25 cellular contexts compared by ENCODE assay signal in the genomic region with DNA sequence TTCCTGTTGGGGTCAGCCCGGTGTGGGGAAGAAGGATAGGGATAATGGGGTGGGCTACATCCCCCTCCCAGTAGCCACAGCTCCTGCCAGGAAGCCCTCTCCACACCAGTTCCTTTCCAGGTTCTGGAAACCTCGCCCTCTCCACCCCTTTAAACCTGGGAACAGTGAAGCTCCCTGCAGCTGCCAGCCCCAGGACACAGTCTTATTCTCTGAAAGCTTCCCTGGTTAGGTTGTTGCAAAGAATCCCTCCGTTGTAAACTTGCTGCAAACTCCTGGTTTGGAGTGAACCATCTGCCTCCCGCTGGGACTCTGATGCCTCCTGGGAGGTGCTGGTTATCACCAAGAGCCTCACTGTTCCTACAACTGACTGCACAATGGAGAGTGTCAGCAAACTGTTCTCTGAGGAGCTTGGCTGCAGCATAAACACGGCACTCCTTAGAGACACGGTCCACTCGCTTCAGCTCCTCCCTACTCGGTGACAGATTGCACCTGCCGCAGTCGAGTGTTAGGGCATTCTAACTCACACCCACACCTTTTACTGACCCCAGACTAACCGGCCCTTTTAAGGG.
DNase-seq lines count a peak whose midpoint lies in the region; ATAC-seq and TF ChIP-seq lines count a peak whose summit lies in the region.
"Had no signal": no experiment of that assay in that cellular context is flagged by ENCODE, and none has a peak within 500 bp of the region (broad histone marks: within the 10 kb centered on the region; RNA-seq: fewer than 3 reads in every experiment).

No MANE protein-coding gene starts in this region.

- H3K27me3 ChIP-seq in neuronal stem cell (ENCODE audit: control insufficient read depth in 3 of 3, insufficient read depth in 3 of 3, low read depth in 1 of 3, low read length in 3 of 3): no peaks in the 10 kb centered on the region
- no peaks in the 10 kb centered on the region for H3K27me3 ChIP-seq in right atrium auricular region
- H3K27me3 ChIP-seq: ascending aorta, tibial nerve had no signal

- H2BK15ac ChIP-seq in neuronal stem cell (ENCODE audit: low read length): no peak overlapping the region

- H3K36me3 ChIP-seq in neuronal stem cell (replicated peaks in 1 of 2; ENCODE audit: control insufficient read depth in 2 of 2, insufficient read depth in 2 of 2, low read length in 2 of 2) (no peaks in the 10 kb centered on the region), right atrium auricular region (no peaks in the 10 kb centered on the region)
- H3K36me3 ChIP-seq: ascending aorta, HAP-1, prostate gland, tibial nerve had no signal

- H3K4me2 ChIP-seq in neuronal stem cell (ENCODE audit: insufficient read depth, low read length, poor library complexity, severe bottlenecking): no peak overlapping the region

- ATAC-seq in esophagus mucosa: peak; percentile 73
- ATAC-seq: activated CD8-positive, alpha-beta T cell treated with anti-CD3 and anti-CD28 coated beads for 36 hours; Panc1; stimulated activated naive CD8-positive, alpha-beta T cell treated with anti-CD3 and anti-CD28 coated beads, Interleukin-15, Interleukin-2, amounts not matched to agents 100 U/mL and 50 U/mL, for 24 hours had no signal

- no CpG with 5 or more reads among the region's 11 CpGs for WGBS in neuronal stem cell (ENCODE audit: extremely low coverage in 2 of 2, insufficient read length in 2 of 2, insufficient replicate concordance in 1 of 2), 2 donors

- no peak overlapping the region for H3K14ac ChIP-seq in neuronal stem cell (ENCODE audit: low read length)

- H4K91ac ChIP-seq in neuronal stem cell (ENCODE audit: low read depth, low read length, poor library complexity): no peak overlapping the region

- TF ChIP-seq CTCF in right atrium auricular region (IDR thresholded peaks at IDR 0.05): no peak

- peak; percentile 12 for DNase-seq in DMS53 treated with DMSO at 0.1 percent for 48 hours (lab: John Stamatoyannopoulos, UW; ENCODE audit: unreplicated experiment)
- DNase-seq in NCI-H187 treated with DMSO at 0.1 percent for 48 hours (lab: John Stamatoyannopoulos, UW): peak; percentile 53
- no peak for DNase-seq in neuronal stem cell (ENCODE audit: low spot score)
- DNase-seq in anterior cingulate cortex (lab: John Stamatoyannopoulos, UW): no peak
- DNase-seq in activated CD4-positive, CD25-positive, alpha-beta regulatory T cell (lab: John Stamatoyannopoulos, UW): no peak
- DNase-seq in right atrium auricular region (ENCODE audit: low spot score): no peak
- no peak for DNase-seq in stimulated activated CD4-positive, alpha-beta T cell treated with anti-CD3 and anti-CD28 coated beads, Interleukin-4, amount 100 ng/mL, for 24 hours
- DNase-seq: activated CD8-positive, alpha-beta T cell treated with anti-CD3 and anti-CD28 coated beads for 36 hours; activated naive CD4-positive, alpha-beta T cell treated with anti-CD3 and anti-CD28 coated beads, Interleukin-2, amount 50 U/mL, for 16 hours; activated T-cell treated with anti-CD3 and anti-CD28 coated beads, Interleukin-2, amount 50 U/mL, for 48 hours; CD4-positive, alpha-beta T cell; cerebellar nuclear complex; DND-41; erythroblast; KG1; kidney glomerular epithelial cell; NCI-H1694 treated with DMSO at 0.1 percent for 48 hours; stimulated activated naive CD8-positive, alpha-beta T cell treated with anti-CD3 and anti-CD28 coated beads, Interleukin-15, Interleukin-2, amounts not matched to agents 100 U/mL and 50 U/mL, for 24 hours had no signal

- peaks cover 0 to 11% of the 10 kb centered on the region in 2 donors for H3K4me1 ChIP-seq in neuronal stem cell (ENCODE audit: control insufficient read depth in 2 of 2, insufficient read depth in 1 of 2, low read depth in 1 of 2, low read length in 2 of 2)
- no peaks in the 10 kb centered on the region for H3K4me1 ChIP-seq in right atrium auricular region
- H3K4me1 ChIP-seq: ascending aorta, HAP-1, prostate gland, tibial nerve had no signal

- no peaks in the 10 kb centered on the region for H3K79me1 ChIP-seq in neuronal stem cell (ENCODE audit: low read depth, low read length)

- no peak overlapping the region for H3K27ac ChIP-seq in neuronal stem cell (replicated peaks; ENCODE audit: low read length)
- no peak overlapping the region for H3K27ac ChIP-seq in right atrium auricular region
- H3K27ac ChIP-seq: ascending aorta, prostate gland, SK-N-MC, tibial nerve had no signal

- no peak overlapping the region for H4K8ac ChIP-seq in neuronal stem cell (ENCODE audit: low read depth, low read length)

- H3K18ac ChIP-seq in neuronal stem cell (ENCODE audit: low read length): peak overlapping the region; percentile 62

- peak overlapping the region; percentile 33 for H2AFZ ChIP-seq in neuronal stem cell (ENCODE audit: low read length)

- H3K23ac ChIP-seq in neuronal stem cell (ENCODE audit: low read depth, low read length, poor library complexity): no peak overlapping the region

- no peak overlapping the region for H2BK12ac ChIP-seq in neuronal stem cell (ENCODE audit: low read length)

- H3K4me3 ChIP-seq in neuronal stem cell (ENCODE audit: low read length in 2 of 2) (no peak overlapping the region), right atrium auricular region (no peak overlapping the region)
- H3K4me3 ChIP-seq: ascending aorta, HAP-1, prostate gland, SK-N-MC, tibial nerve had no signal

- H3K4ac ChIP-seq in neuronal stem cell (ENCODE audit: low read length): no peak overlapping the region

- H3K9me3 ChIP-seq in neuronal stem cell (replicated peaks in 1 of 2; ENCODE audit: control insufficient read depth in 2 of 2, insufficient read depth in 1 of 2, low read depth in 1 of 2, low read length in 2 of 2): no peaks in the 10 kb centered on the region
- no peaks in the 10 kb centered on the region for H3K9me3 ChIP-seq in right atrium auricular region
- H3K9me3 ChIP-seq: ascending aorta, HAP-1, prostate gland, tibial nerve had no signal

- no peak overlapping the region for H2BK120ac ChIP-seq in neuronal stem cell (ENCODE audit: low read depth, low read length)

- H3K9ac ChIP-seq in neuronal stem cell (ENCODE audit: low read depth, low read length, poor library complexity): no peak overlapping the region

- H2AK5ac ChIP-seq in neuronal stem cell (ENCODE audit: low read depth, low read length): no peak overlapping the region

- H2BK5ac ChIP-seq in neuronal stem cell (ENCODE audit: low read length): peak overlapping the region; percentile 67

Comparison
In these comparisons a context has a peak if more than half of its experiments do, and no peak if none do; other contexts are left out.
1. DNase-seq: peak in DMS53 treated with DMSO at 0.1 percent for 48 hours (single experiment) and NCI-H187 treated with DMSO at 0.1 percent for 48 hours (single experiment); none in neuronal stem cell (single experiment), anterior cingulate cortex (0 of 58), activated CD4-positive, CD25-positive, alpha-beta regulatory T cell (0 of 4), right atrium auricular region (single experiment) and stimulated activated CD4-positive, alpha-beta T cell treated with anti-CD3 and anti-CD28 coated beads, Interleukin-4, amount 100 ng/mL, for 24 hours (single experiment).